ENCODE assay signal across 26 cellular contexts in the genomic region with DNA sequence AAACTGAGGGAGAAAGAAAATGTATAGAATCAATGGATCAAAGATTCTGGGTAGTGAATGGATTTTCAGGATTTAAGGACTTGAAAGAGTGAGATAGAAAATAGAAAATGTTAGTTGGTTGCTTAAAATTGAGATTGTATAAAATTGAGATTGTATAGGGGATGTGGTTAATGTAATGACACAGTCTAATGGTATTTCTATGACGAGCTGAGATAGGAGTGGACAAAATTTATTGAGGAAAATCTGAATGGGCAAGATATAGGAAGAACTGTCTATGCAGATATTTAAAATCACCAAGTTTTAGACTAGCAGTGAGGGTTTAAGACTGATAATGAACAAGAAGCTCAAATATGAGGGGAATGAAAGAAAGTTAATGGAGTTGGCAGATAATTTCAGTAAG.
"Had no signal": no experiment of that assay in that cellular context is flagged by ENCODE, and none has a peak within 500 bp of the region (broad histone marks: within the 10 kb centered on the region; RNA-seq: fewer than 3 reads in every experiment).

No MANE protein-coding gene starts in this region.

- H3K27ac ChIP-seq: adrenal gland, ascending aorta, left lung, lower lobe of right lung, tibial nerve, VCaP had no signal

- H3K36me3 ChIP-seq: adrenal gland, ascending aorta, left lung, lower lobe of right lung, tibial nerve had no signal

- ATAC-seq: effector memory CD8-positive, alpha-beta T cell; left lung; lower lobe of right lung; mucosa of descending colon; natural killer cell treated with Interleukin-12 subunit alpha and Interleukin-12 subunit beta and Interleukin-15 and Interleukin-18, amount 100 ng/mL, for 72 hours; right cardiac atrium had no signal

- H3K27me3 ChIP-seq: adrenal gland, ascending aorta, left lung, tibial nerve had no signal

- H3K4me1 ChIP-seq: adrenal gland, ascending aorta, left lung, lower lobe of right lung, tibial nerve had no signal

- DNase-seq: activated CD4-positive, alpha-beta memory T cell treated with anti-CD3 and anti-CD28 coated beads for 36 hours; activated CD4-positive, alpha-beta T cell treated with anti-CD3 and anti-CD28 coated beads, Interleukin-2, amount 10 ng/mL, durations not matched to agents 24 days and 14 days; activated CD4-positive, CD25-positive, alpha-beta regulatory T cell treated with anti-CD3 and anti-CD28 coated beads, Interleukin-2, amount 50 U/mL, for 72 hours; activated CD8-positive, alpha-beta memory T cell treated with anti-CD3 and anti-CD28 coated beads, Interleukin-2, amount 50 U/mL, for 4 hours; activated effector memory CD4-positive, alpha-beta T cell treated with anti-CD3 and anti-CD28 coated beads, Interleukin-2, amount 50 U/mL, for 16 hours; activated naive CD4-positive, alpha-beta T cell treated with anti-CD3 and anti-CD28 coated beads for 36 hours; activated naive CD8-positive, alpha-beta T cell treated with anti-CD3 and anti-CD28 coated beads for 36 hours; activated T-cell treated with anti-CD3 and anti-CD28 coated beads, Interleukin-2, amount 50 U/mL, for 1 hour; adrenal gland; caudate nucleus; cortex of kidney; effector memory CD8-positive, alpha-beta T cell; erythroblast; left lung; lower lobe of right lung; mucosa of descending colon; posterior cingulate gyrus; right cardiac atrium; stimulated activated CD4-positive, alpha-beta T cell treated with anti-CD3 and anti-CD28 coated beads, Interleukin-15, amount 100 ng/mL, for 24 hours; stimulated activated CD4-positive, alpha-beta T cell treated with anti-CD3 and anti-CD28 coated beads, Interleukin-2, amount 100 ng/mL, for 24 hours; stimulated activated naive CD4-positive, alpha-beta T cell treated with Interleukin-2 at 50 U/mL for 16 hours; T-helper 1 cell had no signal

- H3K9me3 ChIP-seq: adrenal gland, ascending aorta, left lung, lower lobe of right lung, mucosa of descending colon, tibial nerve had no signal

- H3K4me3 ChIP-seq: adrenal gland, ascending aorta, left lung, lower lobe of right lung, mucosa of descending colon, tibial nerve had no signal
